29 cellular contexts compared by ENCODE assay signal in genomic region chr16:59545666-59546065, GRCh38.
"Had no signal": no experiment of that assay in that cellular context is flagged by ENCODE, and none has a peak within 500 bp of the region (broad histone marks: within the 10 kb centered on the region; RNA-seq: fewer than 3 reads in every experiment).

No MANE protein-coding gene starts in this region.

- H3K36me3 Mint-ChIP-seq: activated naive CD4-positive, alpha-beta T cell treated with anti-CD3 and anti-CD28 coated beads, Interleukin-2, amount 10 ng/mL, durations not matched to agents 7 days and 5 days; activated naive CD4-positive, alpha-beta T cell treated with anti-CD3 and anti-CD28 coated beads, Interleukin-2, amount 50 U/mL, for 72 hours; activated naive CD8-positive, alpha-beta T cell treated with anti-CD3 and anti-CD28 coated beads, Interleukin-2, amount 10 ng/mL, durations not matched to agents 7 days and 5 days; WTC11 had no signal

- H3K4me3 ChIP-seq: ascending aorta, body of pancreas, colonic mucosa, gastrocnemius medialis, heart left ventricle had no signal

- H3K27ac Mint-ChIP-seq: activated CD4-positive, alpha-beta memory T cell treated with anti-CD3 and anti-CD28 coated beads, Interleukin-2, amount 10 ng/mL, durations not matched to agents 7 days and 5 days; activated CD4-positive, alpha-beta T cell treated with anti-CD3 and anti-CD28 coated beads, Interleukin-2, amount 10 ng/mL, durations not matched to agents 7 days and 5 days; activated naive CD4-positive, alpha-beta T cell treated with anti-CD3 and anti-CD28 coated beads, Interleukin-2, amount 10 ng/mL, durations not matched to agents 7 days and 5 days; activated naive CD4-positive, alpha-beta T cell treated with anti-CD3 and anti-CD28 coated beads, Interleukin-2, amount 50 U/mL, for 72 hours; activated naive CD8-positive, alpha-beta T cell treated with anti-CD3 and anti-CD28 coated beads, Interleukin-2, amount 10 ng/mL, durations not matched to agents 7 days and 5 days; activated T-cell treated with anti-CD3 and anti-CD28 coated beads, Interleukin-2, amount 50 U/mL, for 24 hours; activated T-cell treated with anti-CD3 and anti-CD28 coated beads, Interleukin-2, amount 50 U/mL, for 72 hours; WTC11 had no signal

- H3K4me3 Mint-ChIP-seq: activated CD4-positive, alpha-beta memory T cell treated with anti-CD3 and anti-CD28 coated beads, Interleukin-2, amount 10 ng/mL, durations not matched to agents 7 days and 5 days; activated CD4-positive, alpha-beta T cell treated with anti-CD3 and anti-CD28 coated beads, Interleukin-2, amount 10 ng/mL, durations not matched to agents 7 days and 5 days; activated naive CD4-positive, alpha-beta T cell treated with anti-CD3 and anti-CD28 coated beads, Interleukin-2, amount 10 ng/mL, durations not matched to agents 7 days and 5 days; activated naive CD8-positive, alpha-beta T cell treated with anti-CD3 and anti-CD28 coated beads, Interleukin-2, amount 10 ng/mL, durations not matched to agents 7 days and 5 days; activated T-cell treated with anti-CD3 and anti-CD28 coated beads, Interleukin-2, amount 50 U/mL, for 24 hours; activated T-cell treated with anti-CD3 and anti-CD28 coated beads, Interleukin-2, amount 50 U/mL, for 72 hours; WTC11 had no signal

- H3K27me3 ChIP-seq: ascending aorta, body of pancreas, colonic mucosa, foreskin keratinocyte, gastrocnemius medialis, heart left ventricle had no signal

- DNase-seq: activated CD4-positive, alpha-beta memory T cell treated with anti-CD3 and anti-CD28 coated beads, Interleukin-2, amount 10 ng/mL, durations not matched to agents 7 days and 5 days; activated CD4-positive, alpha-beta T cell treated with anti-CD3 and anti-CD28 coated beads for 1 hour; activated CD4-positive, alpha-beta T cell treated with anti-CD3 and anti-CD28 coated beads for 4 hours; activated CD4-positive, alpha-beta T cell treated with anti-CD3 and anti-CD28 coated beads, Interleukin-2, amount 10 ng/mL, durations not matched to agents 7 days and 5 days; activated CD4-positive, alpha-beta T cell treated with anti-CD3 and anti-CD28 coated beads, Interleukin-2, amount 50 U/mL, for 4 hours; activated CD8-positive, alpha-beta memory T cell treated with anti-CD3 and anti-CD28 coated beads, Interleukin-2, amount 50 U/mL, for 48 hours; activated gamma-delta T cell; activated naive CD4-positive, alpha-beta T cell; activated naive CD4-positive, alpha-beta T cell treated with anti-CD3 and anti-CD28 coated beads, Interleukin-2, amount 10 ng/mL, durations not matched to agents 7 days and 5 days; activated naive CD8-positive, alpha-beta T cell treated with anti-CD3 and anti-CD28 coated beads, Interleukin-2, amount 10 ng/mL, durations not matched to agents 7 days and 5 days; activated T-cell treated with anti-CD3 and anti-CD28 coated beads for 4 hours; activated T-cell treated with anti-CD3 and anti-CD28 coated beads, Interleukin-2, amount 50 U/mL, for 24 hours; activated T-cell treated with anti-CD3 and anti-CD28 coated beads, Interleukin-2, amount 50 U/mL, for 72 hours; body of pancreas; central memory CD4-positive, alpha-beta T cell; cerebellar nuclear complex; colonic mucosa; effector CD8-positive, alpha-beta T cell; foreskin keratinocyte; gastrocnemius medialis; glutamatergic neuron; heart left ventricle; T-helper 2 cell had no signal

- H3K9me3 ChIP-seq: ascending aorta, body of pancreas, colonic mucosa, gastrocnemius medialis, heart left ventricle had no signal

- H3K4me1 ChIP-seq: ascending aorta, body of pancreas, colonic mucosa, foreskin keratinocyte, gastrocnemius medialis, heart left ventricle had no signal

- H3K27ac ChIP-seq: ascending aorta, body of pancreas, colonic mucosa, foreskin keratinocyte, gastrocnemius medialis, heart left ventricle, VCaP had no signal

- H3K36me3 ChIP-seq: ascending aorta, colonic mucosa, gastrocnemius medialis, heart left ventricle had no signal

- H3K4me1 Mint-ChIP-seq: activated CD4-positive, alpha-beta memory T cell treated with anti-CD3 and anti-CD28 coated beads, Interleukin-2, amount 10 ng/mL, durations not matched to agents 7 days and 5 days; activated CD4-positive, alpha-beta T cell treated with anti-CD3 and anti-CD28 coated beads, Interleukin-2, amount 10 ng/mL, durations not matched to agents 7 days and 5 days; activated naive CD4-positive, alpha-beta T cell treated with anti-CD3 and anti-CD28 coated beads, Interleukin-2, amount 10 ng/mL, durations not matched to agents 7 days and 5 days; activated naive CD8-positive, alpha-beta T cell treated with anti-CD3 and anti-CD28 coated beads, Interleukin-2, amount 10 ng/mL, durations not matched to agents 7 days and 5 days had no signal

- H3K9me3 Mint-ChIP-seq: activated naive CD4-positive, alpha-beta T cell treated with anti-CD3 and anti-CD28 coated beads, Interleukin-2, amount 10 ng/mL, durations not matched to agents 7 days and 5 days; WTC11 had no signal

- FAIRE-seq: endometrium had no signal

- H3K27me3 Mint-ChIP-seq: activated CD4-positive, alpha-beta memory T cell treated with anti-CD3 and anti-CD28 coated beads, Interleukin-2, amount 10 ng/mL, durations not matched to agents 7 days and 5 days; activated CD4-positive, alpha-beta T cell treated with anti-CD3 and anti-CD28 coated beads, Interleukin-2, amount 10 ng/mL, durations not matched to agents 7 days and 5 days; activated naive CD4-positive, alpha-beta T cell treated with anti-CD3 and anti-CD28 coated beads, Interleukin-2, amount 10 ng/mL, durations not matched to agents 7 days and 5 days; activated T-cell treated with anti-CD3 and anti-CD28 coated beads, Interleukin-2, amount 50 U/mL, for 24 hours had no signal

- ATAC-seq: activated naive CD4-positive, alpha-beta T cell treated with anti-CD3 and anti-CD28 coated beads, Interleukin-2, amount 50 U/mL, for 72 hours; activated T-cell treated with anti-CD3 and anti-CD28 coated beads, Interleukin-2, amount 50 U/mL, for 72 hours; body of pancreas; esophagus mucosa; foreskin keratinocyte; gastrocnemius medialis; heart left ventricle; WTC11 had no signal
